In the genomic region with DNA sequence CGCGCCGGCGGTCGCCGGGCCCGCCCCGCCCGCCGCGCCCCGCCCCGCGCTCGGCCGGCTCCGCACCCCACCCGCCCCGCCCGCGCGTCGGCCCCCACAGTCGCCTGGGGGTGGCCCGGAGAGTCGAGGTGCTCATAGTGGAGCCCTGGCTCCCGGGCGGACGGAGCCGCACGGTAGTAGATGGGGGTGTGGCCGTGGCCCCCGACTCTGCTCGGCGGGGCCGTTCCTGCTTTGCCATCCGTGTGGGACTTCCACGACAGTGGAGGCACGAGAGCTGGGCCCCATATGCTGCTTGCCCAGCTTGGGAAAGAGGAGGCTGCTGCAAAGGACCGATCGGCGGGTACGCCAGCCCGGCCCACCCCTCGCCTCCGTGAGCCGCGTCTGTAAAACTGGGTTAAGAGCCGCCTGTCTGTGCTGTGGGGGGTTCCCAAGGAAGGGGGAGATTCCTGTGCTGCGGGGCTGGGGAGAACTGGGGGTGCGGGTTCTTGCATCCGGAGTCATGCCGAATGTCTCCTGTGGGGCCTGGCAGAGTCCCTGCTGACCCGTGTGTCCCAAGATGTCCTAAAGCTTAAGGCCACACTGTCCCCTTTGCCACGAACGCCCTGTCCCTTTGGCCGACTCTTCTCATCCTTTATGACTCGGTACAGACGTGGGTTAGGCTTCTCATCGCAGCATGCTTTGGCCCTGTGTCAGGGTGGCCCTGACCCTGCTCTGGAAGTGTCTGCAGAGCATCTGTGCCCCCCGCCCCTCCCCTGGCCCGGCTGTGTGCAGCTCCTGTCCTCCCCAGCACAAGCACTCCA, we compare ENCODE assay signal across 7 cellular contexts. TPM values are rescaled to one million over a fixed set of nuclear protein-coding genes. Genes with fewer than 3 reads are reported as not detected.
DNase-seq lines count a peak whose midpoint lies in the region; ATAC-seq and TF ChIP-seq lines count a peak whose summit lies in the region.

Gene OPRL1, plus strand, starts transcription at position 70 of the 800 bp plus-strand sequence. CDS start 12,639 bp downstream, outside the sequence.

- no TSS peak for BruUV-seq in HCT116 (replicated peaks; lab: Mats Ljungman, UMichigan)

- no peak for TF ChIP-seq EP300 in esophagus muscularis mucosa (IDR thresholded peaks at IDR 0.05)

- H3K4me3 Mint-ChIP-seq in WTC11 = peak within 1 kb of the TSS; percentile 80

- H3K27me3 Mint-ChIP-seq in WTC11 (ENCODE audit: low read depth) = peaks cover 42% of the 10 kb centered on the region

- TF ChIP-seq POLR2A in HCT116 (IDR thresholded peaks at IDR 0.05; ENCODE audit: borderline replicate concordance, extremely low read depth, insufficient read depth, insufficient read length) (no peak), esophagus muscularis mucosa (IDR thresholded peaks at IDR 0.05; ENCODE audit: low read depth) (no peak)

- peaks cover 14 to 21% of the 10 kb centered on the region in 2 experiments for H3K4me1 ChIP-seq in HCT116 (ENCODE audit: control insufficient read depth in 1 of 2, insufficient read depth in 2 of 2, low read length in 2 of 2)
- peaks cover 36 to 60% (median 50%) of the 10 kb centered on the region in 4 donors for H3K4me1 ChIP-seq in esophagus muscularis mucosa
- peaks cover 15% of the 10 kb centered on the region for H3K4me1 ChIP-seq in osteoblast (ENCODE audit: insufficient read depth, low read length)

- H3K27ac Mint-ChIP-seq in WTC11 = no peak within 1 kb of the TSS

- H3K4me3 ChIP-seq in HCT116 (replicated peaks in 1 of 2; ENCODE audit: low read depth in 1 of 2, low read length in 2 of 2) (peak within 1 kb of the TSS; percentile 79 to 96), esophagus muscularis mucosa (peak within 1 kb of the TSS; percentile 67 to 86 (median 76)), osteoblast (ENCODE audit: insufficient read depth, low read length) (peak within 1 kb of the TSS; percentile 78)

- RAD21 ChIA-PET in HCT116 (lab: Charles Lee; ENCODE audit: low non-redundant PET in 1 of 2, low total read pairs in 2 of 2, uncharacterized antibody in 2 of 2, unreplicated experiment in 2 of 2) = no interaction called here

- intact Hi-C loops in HCT116 (cut with micrococcal nuclease) = no loop called here
- intact Hi-C loops in esophagus muscularis mucosa (cut with DNase I) = loop anchor here (5.0 kb wide), 1 partner anchor 42 kb away; no protein-coding TSS in a partner anchor

- H3K36me3 Mint-ChIP-seq in WTC11 = no peaks in the 10 kb centered on the region

- H3K9me3 ChIP-seq in HCT116 (ENCODE audit: control insufficient read depth in 1 of 2, insufficient read depth in 1 of 2, low read depth in 1 of 2, low read length in 2 of 2) (no peaks in the 10 kb centered on the region), esophagus muscularis mucosa (no peaks in the 10 kb centered on the region), osteoblast (ENCODE audit: low read depth, low read length) (no peaks in the 10 kb centered on the region)

- in situ Hi-C loops in GM13976 (cut with MboI; ENCODE audit: low sequenced_read_pairs, unreplicated experiment) = no loop called here

- POLR2A ChIA-PET in HCT116 (lab: Charles Lee) = no interaction called here
- POLR2A ChIA-PET in WTC11 (lab: Charles Lee) = interaction anchor here (1.0 to 1.1 kb wide), 2 partner anchors 14 to 584 kb away, joined by 3 to 4 read pairs; no protein-coding TSS in a partner anchor

- H3K27me3 ChIP-seq in HCT116 (ENCODE audit: insufficient read depth, low read length) = no peaks in the 10 kb centered on the region
- H3K27me3 ChIP-seq in esophagus muscularis mucosa = peaks cover 0 to 32% (median 16%) of the 10 kb centered on the region in 4 donors
- peaks cover 25% of the 10 kb centered on the region for H3K27me3 ChIP-seq in osteoblast (ENCODE audit: insufficient read depth, low read length)

- H3K4me2 ChIP-seq in HCT116 (ENCODE audit: low read length) = peak within 1 kb of the TSS; percentile 99
- peak within 1 kb of the TSS; percentile 75 for H3K4me2 ChIP-seq in osteoblast (ENCODE audit: insufficient read depth, low read length)

- peak within 1 kb of the TSS; percentile 87 for H3K9ac ChIP-seq in HCT116 (ENCODE audit: low read length)

- no peak for ATAC-seq in HCT116
- ATAC-seq in WTC11 = 0 out of 2 replicates have a peak, but pooled peaks have one; percentile 0
- no peak for ATAC-seq in HG02840 (IDR thresholded peaks at IDR 0.05; ENCODE audit: low FRiP score, unreplicated experiment)

- no peaks in the 10 kb centered on the region for H3K36me3 ChIP-seq in HCT116 (ENCODE audit: control insufficient read depth in 1 of 2, insufficient read depth in 2 of 2, low read length in 2 of 2)
- H3K36me3 ChIP-seq in esophagus muscularis mucosa = peaks cover 0 to under 1% (median 0%) of the 10 kb centered on the region in 4 donors
- no peaks in the 10 kb centered on the region for H3K36me3 ChIP-seq in osteoblast (ENCODE audit: insufficient read depth, low read length)

- no peaks in the 10 kb centered on the region for H4K20me1 ChIP-seq in HCT116 (ENCODE audit: insufficient read depth)
- H4K20me1 ChIP-seq in osteoblast (ENCODE audit: insufficient read depth, low read length) = peaks cover 11% of the 10 kb centered on the region

- peaks cover 30% of the 10 kb centered on the region for H3K4me1 Mint-ChIP-seq in WTC11

- H3K9me3 Mint-ChIP-seq in WTC11 = no peaks in the 10 kb centered on the region

- H3K79me2 ChIP-seq in HCT116 (ENCODE audit: insufficient read depth, low read length) (peaks cover 9% of the 10 kb centered on the region; the same call in 1 of the 2 replicates), osteoblast (ENCODE audit: insufficient read depth, low read length) (no peaks in the 10 kb centered on the region)

- H3K27ac ChIP-seq in HCT116 (ENCODE audit: low read depth, low read length) (peak within 1 kb of the TSS; percentile 67), esophagus muscularis mucosa (replicated peaks in 1 of 4) (peak within 1 kb of the TSS; percentile 63 to 85 (median 70)), osteoblast (ENCODE audit: low read depth, low read length) (no peak within 1 kb of the TSS)

- TF ChIP-seq CTCF in HCT116 (IDR thresholded peaks at IDR 0.05 in 2 of 3, conservative IDR thresholded peaks at IDR 0.05 in 1 of 3; ENCODE audit: borderline replicate concordance in 1 of 3, insufficient read depth in 1 of 3, low read depth in 2 of 3, low read length in 2 of 3) (no peak), WTC11 (IDR thresholded peaks at IDR 0.05) (no peak), esophagus muscularis mucosa (IDR thresholded peaks at IDR 0.05) (no peak), osteoblast (IDR thresholded peaks at IDR 0.05; ENCODE audit: extremely low read depth, low read depth, low read length) (no peak), GM13976 (IDR thresholded peaks at IDR 0.05; ENCODE audit: borderline replicate concordance, control extremely low read depth, extremely low read depth, insufficient read depth, missing control alignments) (no peak)

- 41% methylated on average over 8 of the region's 62 CpGs for WGBS in esophagus muscularis mucosa

- H3K9me2 ChIP-seq in HCT116 (ENCODE audit: insufficient read depth) = no peaks in the 10 kb centered on the region

- H2AFZ ChIP-seq in HCT116 (ENCODE audit: low read depth, low read length, poor library complexity, severe bottlenecking) = no peak within 1 kb of the TSS
- peak within 1 kb of the TSS; percentile 47 for H2AFZ ChIP-seq in osteoblast (ENCODE audit: low read length)

- no peak for TF ChIP-seq RAD21 in HCT116 (IDR thresholded peaks at IDR 0.05; ENCODE audit: low read depth)

- DNase-seq in HCT116 (ENCODE audit: low read depth, low spot score) (no peak), WTC11 (ENCODE audit: low spot score) (no peak), esophagus muscularis mucosa (ENCODE audit: extremely low spot score) (no peak), osteoblast (ENCODE audit: insufficient read length, low spot score, missing footprints) (peak; percentile 98), GM13976 (ENCODE audit: low spot score) (no peak), DMS79 treated with DMSO at 0.1 percent for 48 hours (lab: John Stamatoyannopoulos, UW) (no peak)

- CTCF ChIA-PET in HCT116 (lab: Charles Lee) (interaction anchor here (1.1 to 1.5 kb wide), 2 partner anchors 12 to 22 kb away, joined by 3 read pairs; no protein-coding TSS in a partner anchor), WTC11 (lab: Charles Lee) (interaction anchor here (1.0 to 4.2 kb wide), 13 partner anchors 10 to 294 kb away, joined by 3 to 16 read pairs (median 8); partner anchors contain the start of genes PRPF6 and SAMD10)

TF ChIP-seq in HCT116, 20 proteins besides CTCF, POLR2A, EP300 and RAD21:
- TF ChIP-seq SIN3A (IDR thresholded peaks at IDR 0.05; ENCODE audit: low read depth) = no peak

TF ChIP-seq in WTC11, 78 proteins besides CTCF, POLR2A, EP300 and RAD21 (continues in another document):
- TF ChIP-seq GRHL2 (CRISPR knock-in tag; IDR thresholded peaks at IDR 0.05; ENCODE audit: insufficient replicate concordance, severe bottlenecking) (no peak), ZNF396 (CRISPR knock-in tag; IDR thresholded peaks at IDR 0.05; ENCODE audit: borderline replicate concordance) (no peak)
- TF ChIP-seq, protein P1, sequence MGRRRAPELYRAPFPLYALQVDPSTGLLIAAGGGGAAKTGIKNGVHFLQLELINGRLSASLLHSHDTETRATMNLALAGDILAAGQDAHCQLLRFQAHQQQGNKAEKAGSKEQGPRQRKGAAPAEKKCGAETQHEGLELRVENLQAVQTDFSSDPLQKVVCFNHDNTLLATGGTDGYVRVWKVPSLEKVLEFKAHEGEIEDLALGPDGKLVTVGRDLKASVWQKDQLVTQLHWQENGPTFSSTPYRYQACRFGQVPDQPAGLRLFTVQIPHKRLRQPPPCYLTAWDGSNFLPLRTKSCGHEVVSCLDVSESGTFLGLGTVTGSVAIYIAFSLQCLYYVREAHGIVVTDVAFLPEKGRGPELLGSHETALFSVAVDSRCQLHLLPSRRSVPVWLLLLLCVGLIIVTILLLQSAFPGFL (CRISPR knock-in tag; IDR thresholded peaks at IDR 0.05; ENCODE audit: borderline replicate concordance) = no peak

RNA-seq across cellular contexts. Expression of gene OPRL1, which starts in this region (rescaled TPM):
- total RNA-seq in HCT116 (2021; ENCODE audit: unreplicated experiment) (1.6 TPM), WTC11 (2021) (1.7 to 2.2 TPM (median 2.0 TPM) in 3 replicates), esophagus muscularis mucosa (1 to 10 TPM in 1 of 4 donors, under 1 TPM in 3; 0.42 to 1.4 (median 0.87) TPM), osteoblast (0.59 and 0.72 TPM in 2 replicates)
- polyA plus RNA-seq in HCT116 (2012) = 1.6 and 1.7 TPM in 2 replicates

Comparison
In these comparisons a context has a peak if more than half of its experiments do, and no peak if none do; other contexts are left out.
1. Peak in DNase-seq, H3K4me3 ChIP-seq and H3K4me2 ChIP-seq in osteoblast; RNA of the gene not detected or under 1 TPM.